10 cellular contexts compared by ENCODE assay signal in genomic region chr10:132419631-132420468, GRCh38. TPM values are rescaled to one million over a fixed set of nuclear protein-coding genes. Genes with fewer than 3 reads are reported as not detected.
A peak's percentile ranks its signal among the peaks of the same experiment; 100 is the strongest.
DNase-seq lines count a peak whose midpoint lies in the region; ATAC-seq and TF ChIP-seq lines count a peak whose summit lies in the region.
"Had no signal": no experiment of that assay in that cellular context is flagged by ENCODE, and none has a peak within 500 bp of the region (broad histone marks: within the 10 kb centered on the region; RNA-seq: fewer than 3 reads in every experiment).

No MANE protein-coding gene starts in this region.

- WGBS in neuronal stem cell (ENCODE audit: extremely low coverage in 2 of 2, insufficient read length in 2 of 2, insufficient replicate concordance in 1 of 2), 2 donors: no CpG with 5 or more reads among the region's 25 CpGs

- peaks cover 21% of the 10 kb centered on the region for H3K36me3 Mint-ChIP-seq in dendritic cell treated with granulocyte-macrophage colony-stimulating factor and Interleukin-4, amounts not matched to agents 40 ng/mL and 50 ng/mL, for 4 days (ENCODE audit: low read depth)

- no peak for ATAC-seq in HG03378 (IDR thresholded peaks at IDR 0.05; ENCODE audit: unreplicated experiment)

- no peaks in the 10 kb centered on the region for H3K9me3 Mint-ChIP-seq in dendritic cell treated with granulocyte-macrophage colony-stimulating factor and Interleukin-4, amounts not matched to agents 40 ng/mL and 50 ng/mL, for 4 days

- H2AFZ ChIP-seq in neuronal stem cell (ENCODE audit: low read length): no peak overlapping the region

- peak overlapping the region; percentile 87 for H2BK120ac ChIP-seq in neuronal stem cell (ENCODE audit: low read depth, low read length)

- H3K4me3 ChIP-seq in neuronal stem cell (ENCODE audit: low read length in 2 of 2): peak overlapping the region in 1 of 2 donors; percentile 23

- H3K9ac ChIP-seq in neuronal stem cell (ENCODE audit: low read depth, low read length, poor library complexity): no peak overlapping the region

- H3K9me3 ChIP-seq in KOPT-K1 (ENCODE audit: insufficient read depth, low read length, poor library complexity, severe bottlenecking) (no peaks in the 10 kb centered on the region), neuronal stem cell (replicated peaks in 1 of 2; ENCODE audit: control insufficient read depth in 2 of 2, insufficient read depth in 1 of 2, low read depth in 1 of 2, low read length in 2 of 2) (peaks cover 0 to 3% of the 10 kb centered on the region in 2 donors)
- H3K9me3 ChIP-seq: Caco-2 had no signal

- H3K23ac ChIP-seq in neuronal stem cell (ENCODE audit: low read depth, low read length, poor library complexity): peak overlapping the region; percentile 16

- H3K4me1 ChIP-seq in neuronal stem cell (ENCODE audit: control insufficient read depth in 2 of 2, insufficient read depth in 1 of 2, low read depth in 1 of 2, low read length in 2 of 2): peaks cover 13 to 30% of the 10 kb centered on the region in 2 donors

- peak overlapping the region; percentile 93 for H3K18ac ChIP-seq in neuronal stem cell (ENCODE audit: low read length)

- peak overlapping the region; percentile 96 for H3K27ac Mint-ChIP-seq in dendritic cell treated with granulocyte-macrophage colony-stimulating factor and Interleukin-4, amounts not matched to agents 40 ng/mL and 50 ng/mL, for 4 days

- H2BK5ac ChIP-seq in neuronal stem cell (ENCODE audit: low read length): peak overlapping the region; percentile 62

- H3K27me3 Mint-ChIP-seq in dendritic cell treated with granulocyte-macrophage colony-stimulating factor and Interleukin-4, amounts not matched to agents 40 ng/mL and 50 ng/mL, for 4 days: no peaks in the 10 kb centered on the region

- no peak overlapping the region for H4K91ac ChIP-seq in neuronal stem cell (ENCODE audit: low read depth, low read length, poor library complexity)

- peaks cover 0 to 2% (median 0%) of the 10 kb centered on the region in 3 experiments for H3K27me3 ChIP-seq in neuronal stem cell (ENCODE audit: control insufficient read depth in 3 of 3, insufficient read depth in 3 of 3, low read depth in 1 of 3, low read length in 3 of 3)

- H3K4me1 Mint-ChIP-seq in dendritic cell treated with granulocyte-macrophage colony-stimulating factor and Interleukin-4, amounts not matched to agents 40 ng/mL and 50 ng/mL, for 4 days (ENCODE audit: low read depth): peaks cover 79% of the 10 kb centered on the region

- H3K14ac ChIP-seq in neuronal stem cell (ENCODE audit: low read length): peak overlapping the region; percentile 31

- peak overlapping the region; percentile 26 for H3K4ac ChIP-seq in neuronal stem cell (ENCODE audit: low read length)

- H3K4me3 Mint-ChIP-seq in dendritic cell treated with granulocyte-macrophage colony-stimulating factor and Interleukin-4, amounts not matched to agents 40 ng/mL and 50 ng/mL, for 4 days: peak overlapping the region; percentile 51

- intact Hi-C loops in dendritic cell treated with granulocyte-macrophage colony-stimulating factor and Interleukin-4, amounts not matched to agents 40 ng/mL and 50 ng/mL, for 4 days (cut with micrococcal nuclease): loop anchor here (5.0 kb wide), 1 partner anchor 33 kb away; no protein-coding TSS in a partner anchor

- peak overlapping the region; percentile 100 for H2BK12ac ChIP-seq in neuronal stem cell (ENCODE audit: low read length)

- peak overlapping the region; percentile 78 for H3K27ac ChIP-seq in 22Rv1
- H3K27ac ChIP-seq in KOPT-K1 (ENCODE audit: low read depth, low read length, poor library complexity, severe bottlenecking): peak overlapping the region; percentile 46
- no peak overlapping the region for H3K27ac ChIP-seq in neuronal stem cell (replicated peaks; ENCODE audit: low read length)

- no peak overlapping the region for H3K4me2 ChIP-seq in neuronal stem cell (ENCODE audit: insufficient read depth, low read length, poor library complexity, severe bottlenecking)

- H2BK15ac ChIP-seq in neuronal stem cell (ENCODE audit: low read length): peak overlapping the region; percentile 99

- peak overlapping the region; percentile 54 for H2AK5ac ChIP-seq in neuronal stem cell (ENCODE audit: low read depth, low read length)

- TF ChIP-seq CTCF in 22Rv1 (IDR thresholded peaks at IDR 0.05): no peak

- DNase-seq in neuronal stem cell (ENCODE audit: low spot score): no peak
- no peak for DNase-seq in middle frontal gyrus (ENCODE audit: extremely low spot score, low spot score)
- DNase-seq in stimulated activated CD4-positive, alpha-beta T cell treated with anti-CD3 and anti-CD28 coated beads, Interleukin-12 subunit alpha, Interleukin-12 subunit beta, amount 100 ng/mL, for 4 hours: no peak
- no peak for DNase-seq in stimulated activated CD4-positive, alpha-beta T cell treated with anti-CD3 and anti-CD28 coated beads, Interleukin-4, amount 100 ng/mL, for 4 hours
- DNase-seq: activated CD8-positive, alpha-beta memory T cell treated with anti-CD3 and anti-CD28 coated beads for 24 hours had no signal

- no peak overlapping the region for H4K8ac ChIP-seq in neuronal stem cell (ENCODE audit: low read depth, low read length)

- H3K79me1 ChIP-seq in neuronal stem cell (ENCODE audit: low read depth, low read length): peaks cover 2% of the 10 kb centered on the region

- H3K36me3 ChIP-seq in KOPT-K1 (ENCODE audit: insufficient read depth, low read length): peaks cover 7% of the 10 kb centered on the region; the same call in 1 of the 2 replicates
- peaks cover 2 to 4% of the 10 kb centered on the region in 2 donors for H3K36me3 ChIP-seq in neuronal stem cell (replicated peaks in 1 of 2; ENCODE audit: control insufficient read depth in 2 of 2, insufficient read depth in 2 of 2, low read length in 2 of 2)

RNA-seq across cellular contexts. Expression of gene PWWP2B, which starts 22.9 kb away (rescaled TPM):
- polyA plus RNA-seq in neuronal stem cell (2013, experiment 1 of 2): 2.1 TPM
- 2.0 TPM for polyA plus RNA-seq in neuronal stem cell (2013, experiment 2 of 2)
